Comparison of ENCODE assay signal across 30 cellular contexts in the genomic region with DNA sequence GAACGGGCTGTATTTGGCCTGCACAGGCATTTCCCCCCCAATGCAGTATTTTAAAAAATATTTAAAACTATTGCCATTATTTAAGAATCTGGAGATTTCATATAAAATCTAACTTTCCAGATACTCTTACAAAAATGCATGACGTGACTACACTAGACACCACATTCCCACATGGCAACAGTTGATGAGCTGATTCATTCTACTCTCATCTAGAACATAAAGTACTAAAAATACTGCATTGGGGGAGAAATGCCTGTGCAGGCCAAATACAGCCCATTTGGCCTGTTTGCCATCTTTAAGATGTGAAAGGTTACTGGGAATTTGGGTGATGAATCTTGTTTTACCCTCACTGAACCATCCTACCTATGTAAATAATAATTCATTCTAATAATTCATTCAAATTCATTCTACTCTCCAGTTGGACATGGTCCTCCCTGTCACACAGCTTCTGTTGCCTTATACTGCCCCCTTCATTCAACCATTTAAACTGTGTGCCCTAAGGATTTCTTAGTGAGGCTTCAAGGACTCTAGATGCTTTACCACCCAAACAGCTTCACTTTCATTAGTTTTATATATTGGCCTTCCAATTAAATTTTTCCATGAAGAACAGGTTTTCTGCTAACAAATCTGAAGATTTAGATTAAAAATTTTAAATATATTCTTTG. TPM values are rescaled to one million over a fixed set of nuclear protein-coding genes. Genes with fewer than 3 reads are reported as not detected.
DNase-seq lines count a peak whose midpoint lies in the region; ATAC-seq and TF ChIP-seq lines count a peak whose summit lies in the region.
"Had no signal": no experiment of that assay in that cellular context is flagged by ENCODE, and none has a peak within 500 bp of the region (broad histone marks: within the 10 kb centered on the region; RNA-seq: fewer than 3 reads in every experiment).

No MANE protein-coding gene starts in this region.

- no peak overlapping the region for H3K9ac ChIP-seq in H9 (ENCODE audit: extremely low read depth, insufficient read length, low read length)
- no peak overlapping the region for H3K9ac ChIP-seq in PC-3 (ENCODE audit: low read length)

- no peak overlapping the region for H3K27ac Mint-ChIP-seq in H9
- H3K27ac Mint-ChIP-seq: activated CD4-positive, alpha-beta T cell treated with anti-CD3 and anti-CD28 coated beads, Interleukin-2, amount 10 ng/mL, durations not matched to agents 24 days and 14 days; activated naive CD8-positive, alpha-beta T cell; CD4-positive, alpha-beta T cell; memory B cell; WTC11 had no signal

- no peaks in the 10 kb centered on the region for H3K9me3 ChIP-seq in H9 (ENCODE audit: control insufficient read depth, low read depth, low read length)
- H3K9me3 ChIP-seq in PC-3 (ENCODE audit: low read length): no peaks in the 10 kb centered on the region
- no peaks in the 10 kb centered on the region for H3K9me3 ChIP-seq in psoas muscle
- H3K9me3 ChIP-seq in Peyer's patch: no peaks in the 10 kb centered on the region
- H3K9me3 ChIP-seq: A549, HAP-1, left lung, pancreas had no signal

- H3K23me2 ChIP-seq in H9 (ENCODE audit: insufficient read length, low read depth, low read length, poor library complexity, severe bottlenecking): no peaks in the 10 kb centered on the region

- no peaks in the 10 kb centered on the region for H3K4me1 ChIP-seq in H9 (ENCODE audit: insufficient read depth, low read length)
- no peaks in the 10 kb centered on the region for H3K4me1 ChIP-seq in PC-3 (ENCODE audit: insufficient read depth, low read length)
- no peaks in the 10 kb centered on the region for H3K4me1 ChIP-seq in psoas muscle
- H3K4me1 ChIP-seq in Peyer's patch: no peaks in the 10 kb centered on the region
- H3K4me1 ChIP-seq: A549, HAP-1, left lung, pancreas had no signal

- ATAC-seq in PC-3 (no peak), HG02970 (IDR thresholded peaks at IDR 0.05; ENCODE audit: low FRiP score, unreplicated experiment) (no peak), psoas muscle (no peak)
- ATAC-seq: A549, left lung, pancreas, WTC11 had no signal

- H3K14ac ChIP-seq in H9 (ENCODE audit: insufficient read depth, low read length): no peak overlapping the region

- TF ChIP-seq CTCF in AG10803 (conservative IDR thresholded peaks at IDR 0.05; ENCODE audit: low read length): no peak
- peak; percentile 36; the same call in 2 of the 3 replicates for TF ChIP-seq CTCF in H9 (conservative IDR thresholded peaks at IDR 0.05)
- TF ChIP-seq CTCF in PC-3 (conservative IDR thresholded peaks at IDR 0.05; ENCODE audit: low read depth, low read length): peak; percentile 29; the same call in 1 of the 2 replicates
- TF ChIP-seq CTCF in epithelial cell of proximal tubule (conservative IDR thresholded peaks at IDR 0.05; ENCODE audit: low read depth, low read length): peak; percentile 22
- TF ChIP-seq CTCF in psoas muscle (IDR thresholded peaks at IDR 0.05): no peak
- TF ChIP-seq CTCF in Peyer's patch (IDR thresholded peaks at IDR 0.05): no peak

- POLR2A ChIA-PET in PC-3 (lab: Charles Lee; ENCODE audit: unreplicated experiment): no interaction called here

- peaks cover 2% of the 10 kb centered on the region; the same call in 1 of the 2 replicates for H3K27me3 Mint-ChIP-seq in H9 (ENCODE audit: low read depth)
- H3K27me3 Mint-ChIP-seq: activated CD4-positive, alpha-beta T cell treated with anti-CD3 and anti-CD28 coated beads, Interleukin-2, amount 10 ng/mL, durations not matched to agents 24 days and 14 days; activated naive CD8-positive, alpha-beta T cell; CD4-positive, alpha-beta T cell; memory B cell had no signal

- no peaks in the 10 kb centered on the region for H3K4me1 Mint-ChIP-seq in H9
- H3K4me1 Mint-ChIP-seq: memory B cell, neural crest cell, WTC11 had no signal

- no peak overlapping the region for H4K5ac ChIP-seq in H9 (ENCODE audit: insufficient read length, low read depth, low read length)

- H3K4me3 Mint-ChIP-seq in H9: no peak overlapping the region
- H3K4me3 Mint-ChIP-seq: activated CD4-positive, alpha-beta T cell treated with anti-CD3 and anti-CD28 coated beads, Interleukin-2, amount 10 ng/mL, durations not matched to agents 24 days and 14 days; activated naive CD8-positive, alpha-beta T cell; CD4-positive, alpha-beta T cell; memory B cell; neural crest cell; WTC11 had no signal

- H3K4me3 ChIP-seq in AG10803 (ENCODE audit: low read length) (no peak overlapping the region), PC-3 (ENCODE audit: low read length) (no peak overlapping the region), epithelial cell of proximal tubule (ENCODE audit: low read depth, low read length) (no peak overlapping the region), psoas muscle (no peak overlapping the region), Peyer's patch (no peak overlapping the region)
- H3K4me3 ChIP-seq: A549, HAP-1, left lung, pancreas had no signal

- BruUV-seq in PC-3 (replicated peaks; lab: Mats Ljungman, UMichigan): no TSS peak

- H3K36me3 ChIP-seq in PC-3 (ENCODE audit: low read depth, low read length) (peaks cover 14% of the 10 kb centered on the region; the same call in 1 of the 2 replicates), psoas muscle (ENCODE audit: insufficient read depth in 1 of 2, low read depth in 1 of 2) (peaks cover 9 to 78% of the 10 kb centered on the region in 2 donors), Peyer's patch (peaks cover 0 to 22% (median 0%) of the 10 kb centered on the region in 3 donors)

- H3K4ac ChIP-seq in H9 (ENCODE audit: low read depth, low read length): no peak overlapping the region

- no peak overlapping the region for H2AFZ ChIP-seq in H9 (ENCODE audit: low read length)
- H2AFZ ChIP-seq in PC-3 (ENCODE audit: low read length): no peak overlapping the region

- no peak overlapping the region for H2BK20ac ChIP-seq in H9 (ENCODE audit: low read depth, low read length, poor library complexity, severe bottlenecking)

- WGBS in H9 (ENCODE audit: extremely low coverage, insufficient read length, low lambda C conversion rate): no CpG with 5 or more reads among the region's 2 CpGs
- 92 to 93% (median 93%) methylated on average over 2 of the region's 2 CpGs for WGBS in psoas muscle, 3 donors

- CTCF ChIA-PET in PC-3 (lab: Charles Lee): no interaction called here

- no peaks in the 10 kb centered on the region for H3K9me2 ChIP-seq in PC-3 (replicated peaks; ENCODE audit: low read length)

- H3K79me2 ChIP-seq in H9 (ENCODE audit: insufficient read depth, low read length) (no peaks in the 10 kb centered on the region), PC-3 (ENCODE audit: low read length) (no peaks in the 10 kb centered on the region)

- H4K20me1 ChIP-seq in H9 (ENCODE audit: control insufficient read depth, insufficient read depth, insufficient read length) (no peaks in the 10 kb centered on the region), PC-3 (ENCODE audit: low read length) (no peaks in the 10 kb centered on the region)

- no peak overlapping the region for H4K8ac ChIP-seq in H9 (replicated peaks; ENCODE audit: insufficient read length, low read depth, low read length)

- no peaks in the 10 kb centered on the region for H3K27me3 ChIP-seq in H9 (ENCODE audit: insufficient read depth, low read length)
- no peaks in the 10 kb centered on the region for H3K27me3 ChIP-seq in PC-3 (ENCODE audit: low read length)
- no peaks in the 10 kb centered on the region for H3K27me3 ChIP-seq in psoas muscle (ENCODE audit: insufficient read depth in 3 of 3, low read length in 2 of 3)
- no peaks in the 10 kb centered on the region for H3K27me3 ChIP-seq in Peyer's patch
- H3K27me3 ChIP-seq: left lung, pancreas had no signal

- no peak overlapping the region for H2AK5ac ChIP-seq in H9 (ENCODE audit: insufficient read length, low read length)

- DNase-seq in AG10803 (ENCODE audit: low read depth) (peak; percentile 22), H9 (no peak), PC-3 (peak; percentile 11), epithelial cell of proximal tubule (ENCODE audit: low read depth) (no peak), NCI-H446 treated with DMSO at 0.1 percent for 48 hours (lab: John Stamatoyannopoulos, UW) (no peak), psoas muscle (no peak), Peyer's patch (no peak)
- DNase-seq: activated CD4-positive, alpha-beta T cell treated with anti-CD3 and anti-CD28 coated beads, Interleukin-2, amount 10 ng/mL, durations not matched to agents 24 days and 14 days; activated CD8-positive, alpha-beta memory T cell treated with anti-CD3 and anti-CD28 coated beads for 24 hours; activated effector memory CD4-positive, alpha-beta T cell treated with Interleukin-2 at 50 U/mL for 16 hours; activated T-cell treated with anti-CD3 and anti-CD28 coated beads, Interleukin-2, amount 50 U/mL, for 1 hour; aorta; CD4-positive, alpha-beta T cell; DMS79 treated with DMSO at 0.1 percent for 48 hours; glutamatergic neuron; IMR-90; left lung; NCI-H2029 treated with DMSO at 0.1 percent for 48 hours; pancreas; retina; SHP77 treated with DMSO at 0.1 percent for 48 hours; stimulated activated CD4-positive, alpha-beta T cell treated with anti-CD3 and anti-CD28 coated beads, Interleukin-1b, Interleukin-23, amount 100 ng/mL, for 48 hours; stimulated activated naive CD4-positive, alpha-beta T cell treated with Interleukin-2 at 50 U/mL for 16 hours had no signal

- TF ChIP-seq POLR2A in Peyer's patch (IDR thresholded peaks at IDR 0.05): no peak

- H3K79me1 ChIP-seq in H9 (ENCODE audit: insufficient read depth, low read depth, low read length, poor library complexity, severe bottlenecking): no peaks in the 10 kb centered on the region

- no peak overlapping the region for H2BK5ac ChIP-seq in H9 (ENCODE audit: insufficient read length, low read length)

- no peak overlapping the region for H2BK12ac ChIP-seq in H9 (ENCODE audit: insufficient read length, low read depth, low read length)

- no peak overlapping the region for H2BK120ac ChIP-seq in H9 (ENCODE audit: low read depth, low read length, poor library complexity, severe bottlenecking)

- H3K36me3 Mint-ChIP-seq in H9 (ENCODE audit: insufficient read depth in 1 of 3, low read depth in 3 of 3): peaks cover 7 to 29% (median 23%) of the 10 kb centered on the region in 3 experiments; a peak in 6 of 7 replicates

- no peak overlapping the region for H2BK15ac ChIP-seq in H9 (ENCODE audit: low read depth, low read length)

- H3K4me2 ChIP-seq in H9 (ENCODE audit: insufficient read depth, insufficient read length, low read length) (no peak overlapping the region), PC-3 (ENCODE audit: low read length) (no peak overlapping the region)
- H3K4me2 ChIP-seq: A549 had no signal

- no peak overlapping the region for H3K18ac ChIP-seq in H9 (ENCODE audit: insufficient read length, low read depth, low read length)

- no peak overlapping the region for H3K23ac ChIP-seq in H9 (ENCODE audit: insufficient read length, low read depth, low read length)

- no peak overlapping the region for H3K56ac ChIP-seq in H9 (ENCODE audit: insufficient read length, low read depth, low read length)

- H3T11ph ChIP-seq in H9 (ENCODE audit: low read length): no peak overlapping the region

- no peak overlapping the region for H3K27ac ChIP-seq in H9 (ENCODE audit: insufficient read length, low read depth, low read length)
- H3K27ac ChIP-seq in PC-3 (ENCODE audit: low read length): no peak overlapping the region
- no peak overlapping the region for H3K27ac ChIP-seq in psoas muscle
- no peak overlapping the region for H3K27ac ChIP-seq in Peyer's patch
- H3K27ac ChIP-seq: A549, left lung, pancreas had no signal

- H4K91ac ChIP-seq in H9 (ENCODE audit: insufficient read length, low read depth, low read length): no peak overlapping the region

- intact Hi-C loops in PC-3 (cut with micrococcal nuclease) (no loop called here), psoas muscle (cut with DNase I) (no loop called here)

- no peaks in the 10 kb centered on the region for H3F3A ChIP-seq in PC-3 (ENCODE audit: low read length, unreplicated experiment)

- H3K9me3 Mint-ChIP-seq in H9: no peaks in the 10 kb centered on the region
- H3K9me3 Mint-ChIP-seq: activated CD4-positive, alpha-beta T cell treated with anti-CD3 and anti-CD28 coated beads, Interleukin-2, amount 10 ng/mL, durations not matched to agents 24 days and 14 days; CD4-positive, alpha-beta T cell; memory B cell; neural crest cell; WTC11 had no signal

RNA-seq across cellular contexts. Expression of a gene that starts 6.9 kb away (rescaled TPM):
- 9.8 and 11.0 TPM in 2 replicates for total RNA-seq in H9 (2021)
- 4.5 and 8.1 TPM in 2 replicates for total RNA-seq in PC-3 (2014; rRNA removed)
- 6.7 and 7.4 TPM in 2 replicates for total RNA-seq in epithelial cell of proximal tubule
- 1 to 10 TPM in 3 of 4 donors, under 1 TPM in 1; 0.96 to 3.1 (median 1.7) TPM for total RNA-seq in psoas muscle
- 1 to 10 TPM; 1.7 to 7.1 (median 3.1) TPM for polyA plus RNA-seq in psoas muscle
- 10 to 100 TPM in 2 of 4 donors, 1 to 10 TPM in 2; 7.0 to 22.3 (median 12.6) TPM for total RNA-seq in Peyer's patch

RNA-seq across cellular contexts. Expression of a gene that starts 24.2 kb away (rescaled TPM):
- total RNA-seq in H9 (2021) (22.4 and 25.4 TPM in 2 replicates), PC-3 (2014; rRNA removed) (10.3 and 12.0 TPM in 2 replicates), epithelial cell of proximal tubule (5.0 and 8.4 TPM in 2 replicates), psoas muscle (10 to 100 TPM in 2 of 4 donors, 1 to 10 TPM in 2; 7.7 to 12.5 (median 9.2) TPM), Peyer's patch (10 to 100 TPM in 3 of 4 donors, 1 to 10 TPM in 1; 5.6 to 26.4 (median 15.5) TPM)
- polyA plus RNA-seq in psoas muscle: 1 to 10 TPM; 1.6 to 8.2 (median 3.1) TPM

RNA-seq across cellular contexts. Expression of a gene that starts 37.1 kb away (rescaled TPM):
- 5.8 and 6.3 TPM in 2 replicates for total RNA-seq in H9 (2021)
- 8.9 and 12.1 TPM in 2 replicates for total RNA-seq in PC-3 (2014; rRNA removed)
- total RNA-seq in epithelial cell of proximal tubule: 4.3 and 4.4 TPM in 2 replicates
- under 1 TPM in 3 of 4 donors, not detected in 1; 0.14 to 0.48 (median 0.30) TPM for total RNA-seq in psoas muscle
- polyA plus RNA-seq in psoas muscle: under 1 TPM; 0.31 to 0.35 (median 0.31) TPM
- total RNA-seq in Peyer's patch: 1 to 10 TPM; 4.2 to 8.3 (median 5.6) TPM

Comparison
In these comparisons a context has a peak if more than half of its experiments do, and no peak if none do; other contexts are left out.
1. DNase-seq: peak in AG10803 (single experiment) and PC-3 (single experiment); none in H9 (single experiment), epithelial cell of proximal tubule (single experiment), NCI-H446 treated with DMSO at 0.1 percent for 48 hours (single experiment), psoas muscle (0 of 2) and Peyer's patch (0 of 3).
2. CTCF ChIP-seq: peak in H9 (single experiment), PC-3 (single experiment) and epithelial cell of proximal tubule (single experiment); none in AG10803 (single experiment), psoas muscle (single experiment) and Peyer's patch (0 of 6).